ENCODE assay signal across 27 cellular contexts in the genomic region with DNA sequence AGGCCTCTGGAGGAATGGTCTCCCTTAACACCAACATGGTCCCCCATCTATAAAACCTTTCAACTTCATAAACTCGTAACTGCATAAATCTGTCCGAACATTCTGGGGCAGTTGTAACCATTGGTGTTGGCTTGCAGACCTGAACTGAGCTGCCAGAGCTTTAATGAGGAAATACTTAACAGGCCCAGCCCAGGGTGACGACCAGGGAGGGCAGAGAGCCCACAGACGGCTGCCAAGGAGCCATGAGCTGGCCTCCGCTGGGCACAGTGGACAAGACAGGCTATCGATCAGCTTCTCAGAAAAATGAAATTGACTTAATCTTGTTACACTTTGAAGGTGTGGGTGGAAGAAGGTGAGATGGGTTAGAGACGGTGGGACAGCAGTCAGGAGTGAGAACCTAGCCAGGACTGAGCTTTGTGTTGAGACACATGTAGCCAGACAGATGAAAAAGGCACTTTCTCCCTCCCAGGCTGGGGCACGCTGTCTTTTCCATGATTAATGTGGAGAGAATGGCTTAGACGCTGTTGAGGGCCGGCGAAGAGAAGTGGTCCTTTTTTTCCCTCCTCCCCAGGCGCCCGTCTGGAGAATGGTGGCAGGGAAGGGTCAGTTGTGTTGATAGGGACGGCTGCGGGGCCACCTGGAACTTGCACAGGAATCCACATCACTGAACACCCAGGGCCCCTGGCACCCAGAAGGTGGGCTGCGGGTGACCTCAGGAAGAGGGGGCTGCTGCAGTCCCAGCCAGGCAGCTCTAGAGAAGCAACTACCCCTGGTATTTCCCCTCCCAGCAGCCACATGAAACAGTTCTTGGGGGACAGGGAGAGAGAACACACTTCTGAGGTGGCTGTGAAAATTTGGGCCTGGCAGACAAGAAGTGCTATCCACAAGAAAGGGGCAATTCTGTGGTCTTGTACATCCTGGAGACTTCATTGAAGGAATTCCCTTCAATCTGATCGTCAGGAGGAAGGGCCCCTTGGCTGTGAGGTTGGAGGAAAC. TPM values are rescaled to one million over a fixed set of nuclear protein-coding genes. Genes with fewer than 3 reads are reported as not detected.
DNase-seq lines count a peak whose midpoint lies in the region; ATAC-seq, FAIRE-seq and TF ChIP-seq lines count a peak whose summit lies in the region.
"Had no signal": no experiment of that assay in that cellular context is flagged by ENCODE, and none has a peak within 500 bp of the region (broad histone marks: within the 10 kb centered on the region; RNA-seq: fewer than 3 reads in every experiment).

No MANE protein-coding gene starts in this region.

- peak overlapping the region; percentile 7 for H3K27ac Mint-ChIP-seq in mesothelial cell of epicardium
- H3K27ac Mint-ChIP-seq: CD8-positive, alpha-beta T cell had no signal

- no peak overlapping the region for H3K4me3 Mint-ChIP-seq in mesothelial cell of epicardium
- H3K4me3 Mint-ChIP-seq: CD8-positive, alpha-beta T cell had no signal

- no peaks in the 10 kb centered on the region for H3K36me3 Mint-ChIP-seq in mesothelial cell of epicardium
- H3K36me3 Mint-ChIP-seq: CD8-positive, alpha-beta T cell had no signal

- H3K9me3 ChIP-seq in right cardiac atrium (ENCODE audit: control insufficient read depth, low read length) (no peaks in the 10 kb centered on the region), upper lobe of right lung (no peaks in the 10 kb centered on the region)

- peak in 2 of 3 donors; percentile 41 to 76 for DNase-seq in right cardiac atrium
- DNase-seq in Right ventricle myocardium superior = no peak
- no peak for DNase-seq in bronchial epithelial cell (ENCODE audit: low read depth)
- no peak for DNase-seq in mesothelial cell of epicardium (ENCODE audit: low spot score in 2 of 2, unreplicated experiment in 2 of 2)
- DNase-seq in upper lobe of right lung = no peak
- no peak for DNase-seq in frontal cortex (ENCODE audit: low spot score in 2 of 2)
- DNase-seq in HCEC 1CT = no peak
- DNase-seq: Calu3; CD8-positive, alpha-beta T cell; EL; MM.1S; NCI-H1092 treated with DMSO at 0.1 percent for 48 hours; NCI-H146; NCI-H2029 treated with DMSO at 0.1 percent for 48 hours; NCI-H2171 treated with DMSO at 0.1 percent for 48 hours; NCI-H446; NCI-H526 treated with DMSO at 0.1 percent for 48 hours; NK-92 treated with Interleukin-12 subunit alpha and Interleukin-12 subunit beta, amount 100 ng/mL, for 24 hours; SIG-M5 had no signal

- no peaks in the 10 kb centered on the region for H3K9me3 Mint-ChIP-seq in mesothelial cell of epicardium
- H3K9me3 Mint-ChIP-seq: CD8-positive, alpha-beta T cell had no signal

- H3K27me3 Mint-ChIP-seq in mesothelial cell of epicardium (ENCODE audit: low read depth) = no peaks in the 10 kb centered on the region

- H3K4me1 ChIP-seq in right cardiac atrium (ENCODE audit: control insufficient read depth, insufficient read depth, low read length) (no peaks in the 10 kb centered on the region), upper lobe of right lung (no peaks in the 10 kb centered on the region)

- FAIRE-seq in bronchial epithelial cell (lab: Jason Lieb, UNC) (peak; percentile 7), frontal cortex (lab: Jason Lieb, UNC) (no peak)
- FAIRE-seq: GM12891, GM18507, H1, RCC 7860 had no signal

- peak in 1 of 2 donors; percentile 42 for ATAC-seq in right cardiac atrium
- ATAC-seq in Right ventricle myocardium superior (ENCODE audit: poor library complexity) = no peak
- ATAC-seq in upper lobe of right lung = peak; percentile 8
- no peak for ATAC-seq in GM18498 (IDR thresholded peaks at IDR 0.05; ENCODE audit: unreplicated experiment)
- ATAC-seq: CD8-positive, alpha-beta T cell; SK-N-SH treated with all-trans-retinoic acid at 6 μM for 48 hours had no signal

- H3K27ac ChIP-seq in right cardiac atrium (ENCODE audit: low read length) = no peak overlapping the region
- no peak overlapping the region for H3K27ac ChIP-seq in upper lobe of right lung

- intact Hi-C loops in right cardiac atrium (cut with DNase I) (no loop called here), Right ventricle myocardium superior (cut with DNase I) (no loop called here), upper lobe of right lung (cut with DNase I) (no loop called here)

- no peak for TF ChIP-seq CTCF in bronchial epithelial cell (IDR thresholded peaks at IDR 0.05; ENCODE audit: insufficient read depth, low read length, severe bottlenecking)
- no peak for TF ChIP-seq CTCF in mesothelial cell of epicardium (IDR thresholded peaks at IDR 0.05; ENCODE audit: unreplicated experiment)
- TF ChIP-seq CTCF in upper lobe of right lung (IDR thresholded peaks at IDR 0.05) = no peak

- no peak overlapping the region for H3K4me3 ChIP-seq in right cardiac atrium (ENCODE audit: low read length)
- H3K4me3 ChIP-seq in bronchial epithelial cell (ENCODE audit: low read depth, low read length) = no peak overlapping the region
- no peak overlapping the region for H3K4me3 ChIP-seq in upper lobe of right lung

- H3K27me3 ChIP-seq in right cardiac atrium (ENCODE audit: control insufficient read depth, insufficient read depth) = no peaks in the 10 kb centered on the region
- H3K27me3 ChIP-seq in bronchial epithelial cell (ENCODE audit: control insufficient read depth, insufficient read depth, low read length) = no peaks in the 10 kb centered on the region
- H3K27me3 ChIP-seq in upper lobe of right lung = no peaks in the 10 kb centered on the region

- H3K36me3 ChIP-seq in bronchial epithelial cell (ENCODE audit: control insufficient read depth, insufficient read depth, low read length) (no peaks in the 10 kb centered on the region), upper lobe of right lung (no peaks in the 10 kb centered on the region)

- 83% methylated on average over 17 of the region's 17 CpGs for WGBS in right cardiac atrium

- H3K4me1 Mint-ChIP-seq in mesothelial cell of epicardium = peaks cover 27% of the 10 kb centered on the region

RNA-seq across cellular contexts. Expression of gene TCOF1, which starts 27.3 kb away (rescaled TPM):
- total RNA-seq in right cardiac atrium (10 to 100 TPM; 14.3 to 22.7 (median 17.5) TPM), Right ventricle myocardium superior (17.3 TPM), bronchial epithelial cell (8.4 and 9.0 TPM in 2 replicates), mesothelial cell of epicardium (53.7 to 58.8 TPM (median 55.7 TPM) in 3 replicates), upper lobe of right lung (31.1 TPM), frontal cortex (9.4 TPM)
- 11.9 TPM for polyA plus RNA-seq in right cardiac atrium

RNA-seq across cellular contexts. Expression of gene ARSI, which starts 27.5 kb away (rescaled TPM):
- total RNA-seq in right cardiac atrium (1 to 10 TPM in 1 of 4 donors, under 1 TPM in 3; 0.49 to 1.1 (median 0.66) TPM), Right ventricle myocardium superior (0.38 TPM), bronchial epithelial cell (5.4 and 5.8 TPM in 2 replicates), mesothelial cell of epicardium (18.5 to 19.1 TPM (median 18.8 TPM) in 3 replicates), upper lobe of right lung (4.0 TPM), frontal cortex (0.41 TPM)
- polyA plus RNA-seq in right cardiac atrium = 0.25 TPM
- total RNA-seq: HT-29, OCI-LY7 had no signal

RNA-seq across cellular contexts. Expression of gene CAMK2A, which starts 40.6 kb away (rescaled TPM):
- 10 to 100 TPM in 3 of 4 donors, 1 to 10 TPM in 1; 8.0 to 18.4 (median 14.8) TPM for total RNA-seq in right cardiac atrium
- 15.4 TPM for polyA plus RNA-seq in right cardiac atrium
- 17.1 TPM for total RNA-seq in Right ventricle myocardium superior
- under 0.01 TPM in 1 of 2 replicates, not detected in the other for total RNA-seq in bronchial epithelial cell
- total RNA-seq in mesothelial cell of epicardium = 3.9 to 4.1 TPM (median 4.0 TPM) in 3 replicates
- total RNA-seq in upper lobe of right lung = 1.5 TPM
- 16.7 TPM for total RNA-seq in frontal cortex
- total RNA-seq: Calu3, HT-29, OCI-LY7 had no signal

Comparison
In these comparisons a context has a peak if more than half of its experiments do, and no peak if none do; other contexts are left out.
1. DNase-seq: peak in right cardiac atrium (2 of 3); none in Right ventricle myocardium superior (single experiment), bronchial epithelial cell (single experiment), mesothelial cell of epicardium (0 of 2), upper lobe of right lung (single experiment), frontal cortex (0 of 2) and HCEC 1CT (single experiment).